In genomic region chr5:146340260-146341081, GRCh38 we compare ENCODE assay signal across 1 cellular context.
TF ChIP-seq lines count a peak whose summit lies in the region.

No MANE protein-coding gene starts in this region.

TF ChIP-seq in WTC11, 78 proteins besides CTCF, POLR2A, EP300 and RAD21 (continued from another document):
- TF ChIP-seq ZNF317 (CRISPR knock-in tag; IDR thresholded peaks at IDR 0.05; ENCODE audit: borderline replicate concordance, low read depth): no peak
- TF ChIP-seq USF1 (CRISPR knock-in tag; IDR thresholded peaks at IDR 0.05): peak; percentile 52; the same call in 1 of the 2 replicates
- peak; percentile 91 for TF ChIP-seq ARID4B (CRISPR knock-in tag; IDR thresholded peaks at IDR 0.05; ENCODE audit: borderline replicate concordance)
- 0 out of 2 replicates have a peak, but pooled peaks have one; percentile 38 for TF ChIP-seq SMAD3 (CRISPR knock-in tag; IDR thresholded peaks at IDR 0.05; ENCODE audit: borderline replicate concordance)
TF ChIP-seq in WTC11: peak in this region for 12.
